In the genomic region with DNA sequence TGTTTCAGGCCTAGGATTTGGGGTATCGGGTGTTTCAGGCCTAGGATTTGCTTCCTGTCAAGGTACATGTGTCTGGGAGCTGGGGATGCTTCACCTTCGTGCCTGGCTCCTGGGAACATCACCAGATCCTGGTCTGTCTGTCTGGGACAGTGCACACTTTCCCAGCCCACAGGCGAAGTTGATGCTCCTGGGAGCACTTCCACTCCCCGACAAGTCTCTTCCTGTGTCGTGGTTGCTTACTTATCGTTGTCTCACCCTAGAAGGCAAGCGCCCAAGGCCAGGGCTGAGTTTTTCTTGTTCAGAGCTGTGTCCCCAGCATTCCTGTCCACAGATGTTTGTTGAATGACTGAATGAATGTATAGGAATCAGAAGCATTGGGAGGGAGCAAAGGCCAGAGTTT, we compare ENCODE assay signal across 20 cellular contexts.
"Had no signal": no experiment of that assay in that cellular context is flagged by ENCODE, and none has a peak within 500 bp of the region (broad histone marks: within the 10 kb centered on the region; RNA-seq: fewer than 3 reads in every experiment).

No MANE protein-coding gene starts in this region.

- DNase-seq: activated CD4-positive, alpha-beta T cell treated with anti-CD3 and anti-CD28 coated beads, Interleukin-2, amount 10 ng/mL, durations not matched to agents 7 days and 5 days; activated CD8-positive, alpha-beta memory T cell treated with anti-CD3 and anti-CD28 coated beads, Interleukin-2, amount 10 ng/mL, durations not matched to agents 7 days and 5 days; activated CD8-positive, alpha-beta T cell treated with anti-CD3 and anti-CD28 coated beads for 36 hours; activated T-cell treated with anti-CD3 and anti-CD28 coated beads for 4 hours; effector memory CD4-positive, alpha-beta T cell; gastrocnemius medialis; head of caudate nucleus; hypothalamus; left cardiac atrium; mesenchymal stem cell; mucosa of descending colon; occipital lobe; stimulated activated CD4-positive, alpha-beta T cell treated with anti-CD3 and anti-CD28 coated beads, Interleukin-12 subunit alpha, Interleukin-12 subunit beta, amount 100 ng/mL, for 4 hours; stimulated activated CD4-positive, alpha-beta T cell treated with anti-CD3 and anti-CD28 coated beads, Interleukin-4, amount 100 ng/mL, for 4 hours; substantia nigra; T1000; thyroid gland had no signal

- ATAC-seq: activated CD8-positive, alpha-beta memory T cell treated with anti-CD3 and anti-CD28 coated beads, Interleukin-2, amount 10 ng/mL, durations not matched to agents 7 days and 5 days; activated CD8-positive, alpha-beta T cell treated with anti-CD3 and anti-CD28 coated beads for 36 hours; activated naive CD4-positive, alpha-beta T cell treated with anti-CD3 and anti-CD28 coated beads, Interleukin-2, amount 50 U/mL, for 72 hours; gastrocnemius medialis; left cardiac atrium; mucosa of descending colon had no signal

- H3K27me3 ChIP-seq: esophagus muscularis mucosa, gastrocnemius medialis, thyroid gland had no signal

- H3K27ac ChIP-seq: esophagus muscularis mucosa, gastrocnemius medialis, prostate gland, thyroid gland had no signal

- H3K4me3 ChIP-seq: esophagus muscularis mucosa, gastrocnemius medialis, mucosa of descending colon, prostate gland, thyroid gland had no signal

- H3K9me3 ChIP-seq: prostate gland, thyroid gland had no signal

- H3K4me1 ChIP-seq: gastrocnemius medialis, prostate gland, thyroid gland had no signal

- H3K36me3 ChIP-seq: esophagus muscularis mucosa, gastrocnemius medialis, prostate gland, thyroid gland had no signal
